ENCODE assay signal across 1 cellular context in genomic region chr16:28330981-28331380, GRCh38.
TF ChIP-seq lines count a peak whose summit lies in the region.
"Not testable (repeated sequence)": the region's sequence is repeated elsewhere in the genome, so short reads cannot be mapped to it uniquely, and the experiment has no call there.

No MANE protein-coding gene starts in this region.

TF ChIP-seq in HepG2, 621 proteins besides CTCF, POLR2A, EP300 and RAD21:
- TF ChIP-seq ZMYM4 (CRISPR knock-in tag; IDR thresholded peaks at IDR 0.05) (peak; percentile 58; the same call in 1 of the 2 replicates), HDAC2 (CRISPR knock-in tag; IDR thresholded peaks at IDR 0.05) (0 out of 2 replicates have a peak, but pooled peaks have one; percentile 35), ARID5B (CRISPR knock-in tag; IDR thresholded peaks at IDR 0.05) (peak; percentile 46; the same call in 1 of the 2 replicates), NCOA2 (CRISPR knock-in tag; IDR thresholded peaks at IDR 0.05) (0 out of 2 replicates have a peak, but pooled peaks have one; percentile 3), NR2F6 (CRISPR knock-in tag; IDR thresholded peaks at IDR 0.05) (0 out of 2 replicates have a peak, but pooled peaks have one; percentile 9), CEBPB (IDR thresholded peaks at IDR 0.05; ENCODE audit: borderline replicate concordance, low read depth, low read length) (peak; percentile 82), ZNF644 (CRISPR knock-in tag; IDR thresholded peaks at IDR 0.05; ENCODE audit: low read depth) (peak; percentile 88), ZNF574 (CRISPR knock-in tag; IDR thresholded peaks at IDR 0.05) (0 out of 2 replicates have a peak, but pooled peaks have one; percentile 23), HOXA3 (CRISPR knock-in tag; IDR thresholded peaks at IDR 0.05) (peak; percentile 28; the same call in 1 of the 2 replicates), GATAD2A (CRISPR knock-in tag; IDR thresholded peaks at IDR 0.05) (0 out of 2 replicates have a peak, but pooled peaks have one; percentile 43), CEBPG (CRISPR knock-in tag; IDR thresholded peaks at IDR 0.05) (peak; percentile 93), PHF21A (CRISPR knock-in tag; IDR thresholded peaks at IDR 0.05) (peak; percentile 53), HNF4A (CRISPR knock-in tag; IDR thresholded peaks at IDR 0.05) (peak; percentile 61), RFX5 (IDR thresholded peaks at IDR 0.05; ENCODE audit: low read depth, low read length) (peak; percentile 46; the same call in 1 of the 2 replicates), SAP130 (CRISPR knock-in tag; IDR thresholded peaks at IDR 0.05; ENCODE audit: low read depth) (peak; percentile 27; the same call in 1 of the 2 replicates), IKZF5 (CRISPR knock-in tag; IDR thresholded peaks at IDR 0.05) (peak; percentile 31; the same call in 1 of the 2 replicates)
- not testable (repeated sequence) for TF ChIP-seq NR2F6 (IDR thresholded peaks at IDR 0.05)
TF ChIP-seq in HepG2: peak in this region for 16; not testable (repeated sequence) for 605.
